In genomic region chr17:17641621-17642409, GRCh38 we compare ENCODE assay signal across 8 cellular contexts. TPM values are rescaled to one million over a fixed set of nuclear protein-coding genes. Genes with fewer than 3 reads are reported as not detected.
DNase-seq lines count a peak whose midpoint lies in the region; ATAC-seq and TF ChIP-seq lines count a peak whose summit lies in the region.

No MANE protein-coding gene starts in this region.

- no peaks in the 10 kb centered on the region for H3K27me3 ChIP-seq in upper lobe of left lung

- H3K36me3 ChIP-seq in upper lobe of left lung = no peaks in the 10 kb centered on the region

- H3K9me3 ChIP-seq in upper lobe of left lung = peaks cover 0 to 3% (median 0%) of the 10 kb centered on the region in 4 donors

- DNase-seq in GM10248 (ENCODE audit: extremely low spot score) (peak; percentile 77), NCI-H1105 (lab: John Stamatoyannopoulos, UW) (peak; percentile 72), SKM-1 treated with dmso at 0.1 percent for 144 hours (lab: John Stamatoyannopoulos, UW; ENCODE audit: unreplicated experiment) (peak; percentile 73), Right ventricle myocardium inferior (ENCODE audit: missing footprints) (peak; percentile 88), pons (ENCODE audit: low spot score) (peak; percentile 89), upper lobe of left lung (peak in 1 of 2 donors; percentile 81)
- peak; percentile 78 for DNase-seq in activated naive CD4-positive, alpha-beta T cell treated with anti-CD3 and anti-CD28 coated beads, Interleukin-2, amount 50 U/mL, for 16 hours

- 33 to 49% methylated on average over 10 to 14 of the region's 14 CpGs for WGBS in upper lobe of left lung, 2 donors

- TF ChIP-seq CTCF in GM10248 (IDR thresholded peaks at IDR 0.05; ENCODE audit: control extremely low read depth, extremely low read depth, low read depth, missing control alignments) = peak; percentile 88
- peak; percentile 84 to 94 (median 92) for TF ChIP-seq CTCF in upper lobe of left lung (IDR thresholded peaks at IDR 0.05)

- CTCF ChIA-PET in GM10248 (lab: Yijun Ruan, JAX) = interaction anchor here (0.7 to 8.7 kb wide), 51 partner anchors 9 to 500 kb away, joined by 3 to 168 read pairs (median 3); partner anchors contain the start of genes PEMT and RASD1

- H3K27ac ChIP-seq in upper lobe of left lung = no peak overlapping the region

- intact Hi-C loops in Right ventricle myocardium inferior (cut with DNase I) = loop anchor here (1.0 to 5.0 kb wide), 2 partner anchors 145 to 286 kb away; partner anchors contain the start of gene RASD1

- peaks cover 0 to 5% (median 2%) of the 10 kb centered on the region in 4 donors for H3K4me1 ChIP-seq in upper lobe of left lung

- TF ChIP-seq POLR2A in upper lobe of left lung (IDR thresholded peaks at IDR 0.05) = no peak

- no peak for TF ChIP-seq EP300 in upper lobe of left lung (IDR thresholded peaks at IDR 0.05)

- POLR2A ChIA-PET in GM10248 (lab: Yijun Ruan, JAX) = no interaction called here

- peak; percentile 90 for ATAC-seq in Right ventricle myocardium inferior
- peak; percentile 85 to 91 for ATAC-seq in upper lobe of left lung (ENCODE audit: low FRiP score in 2 of 2)
- ATAC-seq in HG03457 (IDR thresholded peaks at IDR 0.05; ENCODE audit: unreplicated experiment) = no peak

- H3K4me3 ChIP-seq in upper lobe of left lung = no peak overlapping the region

RNA-seq across cellular contexts. Expression of gene RAI1, which starts 39.4 kb away (rescaled TPM):
- total RNA-seq in Right ventricle myocardium inferior (31.9 TPM), upper lobe of left lung (10 to 100 TPM; 33.8 to 76.6 (median 41.2) TPM)

RNA-seq across cellular contexts. Expression of gene PEMT, which starts 50.3 kb away (rescaled TPM):
- total RNA-seq in Right ventricle myocardium inferior = 18.2 TPM
- total RNA-seq in upper lobe of left lung = 10 to 100 TPM; 16.6 to 44.9 (median 32.2) TPM
